8 cellular contexts compared by ENCODE assay signal in the genomic region with DNA sequence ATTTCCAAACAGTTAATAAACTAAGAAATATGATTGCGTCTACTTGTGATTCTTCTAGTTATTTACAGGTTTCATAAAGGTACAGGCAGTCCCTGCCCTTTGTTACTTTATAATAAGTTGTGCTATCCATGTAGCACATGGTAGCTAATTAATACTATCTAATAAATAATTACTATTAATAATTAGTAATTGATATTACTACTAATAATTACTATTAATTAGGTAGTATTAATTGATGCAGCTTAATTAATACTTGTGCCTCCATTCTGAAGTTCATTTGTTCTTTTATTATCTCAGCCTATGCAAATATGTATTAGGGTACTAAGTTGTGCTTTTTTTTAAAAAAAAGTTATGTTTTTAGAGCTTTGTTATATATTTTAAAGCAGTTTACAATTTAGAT.
"Had no signal": no experiment of that assay in that cellular context is flagged by ENCODE, and none has a peak within 500 bp of the region (broad histone marks: within the 10 kb centered on the region; RNA-seq: fewer than 3 reads in every experiment).

No MANE protein-coding gene starts in this region.

- ATAC-seq: GM12878 had no signal

- H3K4me3 ChIP-seq: GM12878 had no signal

- FAIRE-seq: G401.6, GM12878, GM12891, GM12892, GM18507, GM19239 had no signal

- DNase-seq: GDM1, GF-D8 had no signal
